In the genomic region with DNA sequence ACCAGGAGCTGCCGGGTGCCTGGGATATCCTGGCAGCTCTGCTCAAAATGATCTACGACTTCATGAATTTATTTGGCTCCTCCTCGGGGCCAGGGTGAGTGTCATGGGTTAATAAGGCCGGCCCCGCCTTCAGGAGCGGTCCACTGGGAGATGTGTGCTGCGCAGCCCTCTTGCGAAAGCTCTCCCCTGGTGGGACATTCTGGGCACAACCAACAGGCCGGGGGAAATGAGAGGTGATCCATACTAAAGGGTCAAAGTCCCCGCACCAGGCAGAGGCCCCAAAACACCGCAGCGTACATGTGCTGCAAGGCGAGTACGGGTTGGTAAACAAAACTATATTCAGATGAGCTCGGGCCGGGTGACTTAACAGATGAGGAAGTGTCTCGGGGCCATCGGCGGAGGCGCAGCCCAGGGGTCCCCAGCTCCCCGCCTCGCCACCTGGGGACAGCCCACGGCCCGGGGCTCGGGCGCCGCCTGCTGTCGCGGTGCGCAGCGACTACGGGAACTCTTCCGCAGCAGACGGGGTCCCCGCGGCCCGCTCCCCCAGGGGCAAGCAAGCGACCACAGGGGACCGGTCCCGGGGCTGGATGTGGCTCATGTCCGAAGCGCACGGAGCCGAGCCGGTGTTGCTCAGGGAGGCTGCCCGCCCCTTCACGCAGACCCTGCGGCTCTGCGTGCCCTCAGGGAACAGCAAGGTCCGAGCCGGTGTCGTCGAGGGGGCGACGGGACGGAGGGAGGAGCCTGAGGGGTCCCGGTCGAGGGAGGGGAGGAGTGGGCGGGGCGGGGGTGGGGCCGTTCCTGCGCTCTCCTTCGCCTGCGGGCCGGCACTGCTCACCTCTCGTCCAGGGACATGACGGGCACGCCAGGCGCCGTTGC, we compare ENCODE assay signal across 1 cellular context.
A peak's percentile ranks its signal among the peaks of the same experiment; 100 is the strongest.
TF ChIP-seq lines count a peak whose summit lies in the region.

A gene with protein sequence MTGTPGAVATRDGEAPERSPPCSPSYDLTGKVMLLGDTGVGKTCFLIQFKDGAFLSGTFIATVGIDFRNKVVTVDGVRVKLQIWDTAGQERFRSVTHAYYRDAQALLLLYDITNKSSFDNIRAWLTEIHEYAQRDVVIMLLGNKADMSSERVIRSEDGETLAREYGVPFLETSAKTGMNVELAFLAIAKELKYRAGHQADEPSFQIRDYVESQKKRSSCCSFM (plus strand): TSS at position 834 of the 876 bp plus-strand sequence. CDS start 17 bp downstream, at position 851.

TF ChIP-seq in H1, 55 proteins besides CTCF, POLR2A, EP300 and RAD21:
- TF ChIP-seq HDAC2 (IDR thresholded peaks at IDR 0.05; ENCODE audit: borderline replicate concordance in 1 of 2, low read depth in 2 of 2, low read length in 2 of 2) (peak in 1 of 2 experiments; percentile 13; a peak in 1 of 4 replicates), SUZ12 (IDR thresholded peaks at IDR 0.05; ENCODE audit: low read length) (peak; percentile 37; the same call in 1 of the 2 replicates), CREB1 (IDR thresholded peaks at IDR 0.05) (no peak), BACH1 (IDR thresholded peaks at IDR 0.05; ENCODE audit: low read length) (peak; percentile 57), ASH2L (IDR thresholded peaks at IDR 0.05; ENCODE audit: low read length) (peak; percentile 57), KDM1A (IDR thresholded peaks at IDR 0.05; ENCODE audit: borderline replicate concordance, low read length) (peak; percentile 67; the same call in 1 of the 2 replicates), KDM4A (IDR thresholded peaks at IDR 0.05; ENCODE audit: low read depth, low read length, severe bottlenecking) (peak; percentile 77), CEBPB (IDR thresholded peaks at IDR 0.05; ENCODE audit: low read depth, low read length) (peak; percentile 91), NANOG (IDR thresholded peaks at IDR 0.05; ENCODE audit: insufficient read depth, low read depth, low read length, poor library complexity, severe bottlenecking) (no peak), RBBP5 (IDR thresholded peaks at IDR 0.05; ENCODE audit: borderline replicate concordance, low read depth, low read length) (0 out of 2 replicates have a peak, but pooled peaks have one; percentile 37)
- TF ChIP-seq, protein P1, sequence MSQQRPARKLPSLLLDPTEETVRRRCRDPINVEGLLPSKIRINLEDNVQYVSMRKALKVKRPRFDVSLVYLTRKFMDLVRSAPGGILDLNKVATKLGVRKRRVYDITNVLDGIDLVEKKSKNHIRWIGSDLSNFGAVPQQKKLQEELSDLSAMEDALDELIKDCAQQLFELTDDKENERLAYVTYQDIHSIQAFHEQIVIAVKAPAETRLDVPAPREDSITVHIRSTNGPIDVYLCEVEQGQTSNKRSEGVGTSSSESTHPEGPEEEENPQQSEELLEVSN (IDR thresholded peaks at IDR 0.05) = no peak
